ENCODE assay signal across 8 cellular contexts in genomic region chr1:10694633-10695627, GRCh38.
DNase-seq lines count a peak whose midpoint lies in the region; ATAC-seq and TF ChIP-seq lines count a peak whose summit lies in the region.

No MANE protein-coding gene starts in this region.

- no peak overlapping the region for H3K4ac ChIP-seq in neuronal stem cell (ENCODE audit: low read length)

- H2BK120ac ChIP-seq in neuronal stem cell (ENCODE audit: low read depth, low read length): peak overlapping the region; percentile 61

- H3K9ac ChIP-seq in MM.1S (ENCODE audit: low read length): no peak overlapping the region
- H3K9ac ChIP-seq in SK-N-SH: no peak overlapping the region
- H3K9ac ChIP-seq in neuronal stem cell (ENCODE audit: low read depth, low read length, poor library complexity): peak overlapping the region; percentile 81
- peak overlapping the region; percentile 13 to 58 for H3K9ac ChIP-seq in stomach smooth muscle (ENCODE audit: low read length in 2 of 2)

- WGBS in SK-N-SH (ENCODE audit: low lambda C conversion rate): 61% methylated on average over 20 of the region's 126 CpGs
- WGBS in gastroesophageal sphincter (ENCODE audit: low coverage in 1 of 2), 2 donors: 4% methylated on average over 11 of the region's 126 CpGs; no CpG with 5 or more reads in 1 of the 2 donors
- WGBS in neuronal stem cell (ENCODE audit: extremely low coverage in 2 of 2, insufficient read length in 2 of 2, insufficient replicate concordance in 1 of 2), 2 donors: no CpG with 5 or more reads among the region's 126 CpGs

- intact Hi-C loops in activated naive CD4-positive, alpha-beta T cell treated with anti-CD3 and anti-CD28 coated beads for 36 hours (cut with micrococcal nuclease): no loop called here

- H2AFZ ChIP-seq in MM.1S (ENCODE audit: low read length) (no peak overlapping the region), SK-N-SH (ENCODE audit: low read depth) (no peak overlapping the region), neuronal stem cell (ENCODE audit: low read length) (peak overlapping the region; percentile 90)

- H3K4me1 ChIP-seq in MM.1S (ENCODE audit: low read length) (no peaks in the 10 kb centered on the region), SK-N-SH (ENCODE audit: control insufficient read depth in 1 of 2, insufficient read depth in 2 of 2, low read depth in 1 of 2, low read length in 1 of 2) (peaks cover 9% of the 10 kb centered on the region in 2 experiments; a peak in 1 of 4 replicates), gastroesophageal sphincter (peaks cover 0 to 49% (median 21%) of the 10 kb centered on the region in 3 donors), neuronal stem cell (ENCODE audit: control insufficient read depth in 2 of 2, insufficient read depth in 1 of 2, low read depth in 1 of 2, low read length in 2 of 2) (peaks cover 2 to 3% of the 10 kb centered on the region in 2 donors), stomach smooth muscle (ENCODE audit: control insufficient read depth, insufficient read depth, low read length) (peaks cover 50% of the 10 kb centered on the region)

- no peaks in the 10 kb centered on the region for H3K9me3 Mint-ChIP-seq in activated naive CD4-positive, alpha-beta T cell treated with anti-CD3 and anti-CD28 coated beads for 36 hours

- POLR2A ChIA-PET in SK-N-SH (lab: Yijun Ruan, JAX): no interaction called here

- H3K27me3 ChIP-seq in MM.1S (replicated peaks; ENCODE audit: insufficient read depth, low read length) (peaks cover 79% of the 10 kb centered on the region), SK-N-SH (ENCODE audit: insufficient read depth) (no peaks in the 10 kb centered on the region), gastroesophageal sphincter (no peaks in the 10 kb centered on the region), neuronal stem cell (ENCODE audit: control insufficient read depth in 3 of 3, insufficient read depth in 3 of 3, low read depth in 1 of 3, low read length in 3 of 3) (peaks cover 0 to 49% (median 12%) of the 10 kb centered on the region in 3 experiments), stomach smooth muscle (ENCODE audit: control insufficient read depth in 1 of 2, insufficient read depth in 2 of 2, low read length in 2 of 2) (no peaks in the 10 kb centered on the region)

- H3K4me3 Mint-ChIP-seq in activated naive CD4-positive, alpha-beta T cell treated with anti-CD3 and anti-CD28 coated beads for 36 hours: peak overlapping the region; percentile 73

- H2AK5ac ChIP-seq in neuronal stem cell (ENCODE audit: low read depth, low read length): no peak overlapping the region

- peaks cover 2% of the 10 kb centered on the region for H3K27me3 Mint-ChIP-seq in activated naive CD4-positive, alpha-beta T cell treated with anti-CD3 and anti-CD28 coated beads for 36 hours (ENCODE audit: low read depth)

- no peaks in the 10 kb centered on the region for H3K9me3 ChIP-seq in MM.1S (replicated peaks; ENCODE audit: insufficient read depth, low read length)
- no peaks in the 10 kb centered on the region for H3K9me3 ChIP-seq in SK-N-SH
- H3K9me3 ChIP-seq in gastroesophageal sphincter: no peaks in the 10 kb centered on the region
- H3K9me3 ChIP-seq in neuronal stem cell (replicated peaks in 1 of 2; ENCODE audit: control insufficient read depth in 2 of 2, insufficient read depth in 1 of 2, low read depth in 1 of 2, low read length in 2 of 2): no peaks in the 10 kb centered on the region
- H3K9me3 ChIP-seq in stomach smooth muscle (ENCODE audit: control insufficient read depth in 2 of 2, low read length in 2 of 2): no peaks in the 10 kb centered on the region

- H4K8ac ChIP-seq in neuronal stem cell (ENCODE audit: low read depth, low read length): no peak overlapping the region

- TF ChIP-seq POLR2A in gastroesophageal sphincter (IDR thresholded peaks at IDR 0.05): no peak

- H3K36me3 ChIP-seq in MM.1S (replicated peaks; ENCODE audit: insufficient read depth, low read length): no peaks in the 10 kb centered on the region
- H3K36me3 ChIP-seq in SK-N-SH (replicated peaks in 1 of 2; ENCODE audit: control insufficient read depth in 1 of 2, insufficient read depth in 2 of 2, low read length in 1 of 2): no peaks in the 10 kb centered on the region
- H3K36me3 ChIP-seq in gastroesophageal sphincter: no peaks in the 10 kb centered on the region
- no peaks in the 10 kb centered on the region for H3K36me3 ChIP-seq in neuronal stem cell (replicated peaks in 1 of 2; ENCODE audit: control insufficient read depth in 2 of 2, insufficient read depth in 2 of 2, low read length in 2 of 2)
- no peaks in the 10 kb centered on the region for H3K36me3 ChIP-seq in stomach smooth muscle (ENCODE audit: control insufficient read depth in 2 of 2, insufficient read depth in 2 of 2, low read length in 2 of 2)

- H2BK12ac ChIP-seq in neuronal stem cell (ENCODE audit: low read length): peak overlapping the region; percentile 73

- H4K20me1 ChIP-seq in MM.1S (ENCODE audit: insufficient read depth, low read length) (peaks cover 4% of the 10 kb centered on the region; the same call in 1 of the 2 replicates), SK-N-SH (ENCODE audit: insufficient read depth) (no peaks in the 10 kb centered on the region)

- H3F3A ChIP-seq in MM.1S (ENCODE audit: insufficient read depth, low read length) (no peaks in the 10 kb centered on the region), SK-N-SH (replicated peaks; ENCODE audit: insufficient read depth) (no peaks in the 10 kb centered on the region)

- peaks cover 2% of the 10 kb centered on the region for H3K79me1 ChIP-seq in neuronal stem cell (ENCODE audit: low read depth, low read length)

- H3K4me3 ChIP-seq in MM.1S (ENCODE audit: low read length) (no peak overlapping the region), SK-N-SH (ENCODE audit: low read depth in 2 of 2, low read length in 1 of 2) (peak overlapping the region in 1 of 2 experiments; percentile 60; a peak in 3 of 4 replicates), gastroesophageal sphincter (peak overlapping the region; percentile 40 to 86), neuronal stem cell (ENCODE audit: low read length in 2 of 2) (peak overlapping the region; percentile 57 to 83), stomach smooth muscle (ENCODE audit: low read length in 2 of 2) (peak overlapping the region; percentile 38 to 65)

- H3K36me3 Mint-ChIP-seq in activated naive CD4-positive, alpha-beta T cell treated with anti-CD3 and anti-CD28 coated beads for 36 hours (ENCODE audit: low read depth): no peaks in the 10 kb centered on the region

- peaks cover 28% of the 10 kb centered on the region for H3K4me1 Mint-ChIP-seq in activated naive CD4-positive, alpha-beta T cell treated with anti-CD3 and anti-CD28 coated beads for 36 hours (ENCODE audit: low read depth)

- peak overlapping the region; percentile 89 for H3K23ac ChIP-seq in neuronal stem cell (ENCODE audit: low read depth, low read length, poor library complexity)

- H3K14ac ChIP-seq in neuronal stem cell (ENCODE audit: low read length): no peak overlapping the region

- H3K79me2 ChIP-seq in MM.1S (ENCODE audit: low read length): no peaks in the 10 kb centered on the region
- H3K79me2 ChIP-seq in SK-N-SH (ENCODE audit: insufficient read depth): no peaks in the 10 kb centered on the region

- H2BK5ac ChIP-seq in neuronal stem cell (ENCODE audit: low read length): no peak overlapping the region

- TF ChIP-seq CTCF in MM.1S (IDR thresholded peaks at IDR 0.05; ENCODE audit: low read length) (no peak), SK-N-SH (IDR thresholded peaks at IDR 0.05) (no peak), gastroesophageal sphincter (IDR thresholded peaks at IDR 0.05) (no peak)

- H3K27ac Mint-ChIP-seq in activated naive CD4-positive, alpha-beta T cell treated with anti-CD3 and anti-CD28 coated beads for 36 hours: no peak overlapping the region

- H3K4me2 ChIP-seq in MM.1S (ENCODE audit: low read depth, low read length): peak overlapping the region; percentile 18; the same call in 1 of the 2 replicates
- no peak overlapping the region for H3K4me2 ChIP-seq in SK-N-SH
- peak overlapping the region; percentile 73 for H3K4me2 ChIP-seq in neuronal stem cell (ENCODE audit: insufficient read depth, low read length, poor library complexity, severe bottlenecking)

- no peak overlapping the region for H4K91ac ChIP-seq in neuronal stem cell (ENCODE audit: low read depth, low read length, poor library complexity)

- peak overlapping the region; percentile 94 for H3K18ac ChIP-seq in neuronal stem cell (ENCODE audit: low read length)

- TF ChIP-seq EP300 in SK-N-SH (IDR thresholded peaks at IDR 0.05; ENCODE audit: borderline replicate concordance in 1 of 2, low read depth in 1 of 2, low read length in 1 of 2) (no peak), gastroesophageal sphincter (IDR thresholded peaks at IDR 0.05) (no peak)

- CTCF ChIA-PET in SK-N-SH (lab: Yijun Ruan, JAX): no interaction called here
- CTCF ChIA-PET in activated naive CD4-positive, alpha-beta T cell treated with anti-CD3 and anti-CD28 coated beads for 36 hours (lab: Charles Lee): no interaction called here

- H3K9me2 ChIP-seq in MM.1S (replicated peaks; ENCODE audit: insufficient read depth, low read length) (no peaks in the 10 kb centered on the region), SK-N-SH (no peaks in the 10 kb centered on the region)

- DNase-seq in COR-L47 (lab: John Stamatoyannopoulos, UW) (peak; percentile 81), MM.1S (peak; percentile 83), SK-N-SH (peak; percentile 96), neuronal stem cell (ENCODE audit: low spot score) (peak; percentile 89)
- peak; percentile 72 for DNase-seq in activated naive CD4-positive, alpha-beta T cell treated with anti-CD3 and anti-CD28 coated beads for 36 hours

- ATAC-seq in GM21737 (IDR thresholded peaks at IDR 0.05; ENCODE audit: unreplicated experiment): peak; percentile 37
- ATAC-seq in gastroesophageal sphincter: peak; percentile 93

- H3K27ac ChIP-seq in MM.1S (ENCODE audit: low read length) (no peak overlapping the region), SK-N-SH (ENCODE audit: low read depth in 2 of 2, low read length in 1 of 2) (no peak overlapping the region), gastroesophageal sphincter (peak overlapping the region; percentile 60 to 98 (median 94)), neuronal stem cell (replicated peaks; ENCODE audit: low read length) (no peak overlapping the region), stomach smooth muscle (ENCODE audit: low read length) (peak overlapping the region; percentile 66)

- H2BK15ac ChIP-seq in neuronal stem cell (ENCODE audit: low read length): peak overlapping the region; percentile 49

- TF ChIP-seq RAD21 in SK-N-SH (IDR thresholded peaks at IDR 0.05; ENCODE audit: low read length): no peak

TF ChIP-seq in SK-N-SH, 30 proteins besides CTCF, POLR2A, EP300 and RAD21:
- TF ChIP-seq TAF1 (IDR thresholded peaks at IDR 0.05; ENCODE audit: borderline replicate concordance, low read depth, low read length) (no peak), TCF12 (IDR thresholded peaks at IDR 0.05) (no peak)
TF ChIP-seq in SK-N-SH: peak in this region for 0.

Comparison
In these comparisons a context has a peak if more than half of its experiments do, and no peak if none do; other contexts are left out.
1. H3K27ac ChIP-seq: peak in gastroesophageal sphincter (4 of 4) and stomach smooth muscle (single experiment); none in MM.1S (single experiment), SK-N-SH (0 of 2) and neuronal stem cell (single experiment).
2. H3K9ac ChIP-seq: peak in neuronal stem cell (single experiment) and stomach smooth muscle (2 of 2); none in MM.1S (single experiment) and SK-N-SH (single experiment).
3. Peak in every context shown above with its lines, with median percentiles within 50 percentile points of each other: DNase-seq.